9 cellular contexts compared by ENCODE assay signal in the genomic region with DNA sequence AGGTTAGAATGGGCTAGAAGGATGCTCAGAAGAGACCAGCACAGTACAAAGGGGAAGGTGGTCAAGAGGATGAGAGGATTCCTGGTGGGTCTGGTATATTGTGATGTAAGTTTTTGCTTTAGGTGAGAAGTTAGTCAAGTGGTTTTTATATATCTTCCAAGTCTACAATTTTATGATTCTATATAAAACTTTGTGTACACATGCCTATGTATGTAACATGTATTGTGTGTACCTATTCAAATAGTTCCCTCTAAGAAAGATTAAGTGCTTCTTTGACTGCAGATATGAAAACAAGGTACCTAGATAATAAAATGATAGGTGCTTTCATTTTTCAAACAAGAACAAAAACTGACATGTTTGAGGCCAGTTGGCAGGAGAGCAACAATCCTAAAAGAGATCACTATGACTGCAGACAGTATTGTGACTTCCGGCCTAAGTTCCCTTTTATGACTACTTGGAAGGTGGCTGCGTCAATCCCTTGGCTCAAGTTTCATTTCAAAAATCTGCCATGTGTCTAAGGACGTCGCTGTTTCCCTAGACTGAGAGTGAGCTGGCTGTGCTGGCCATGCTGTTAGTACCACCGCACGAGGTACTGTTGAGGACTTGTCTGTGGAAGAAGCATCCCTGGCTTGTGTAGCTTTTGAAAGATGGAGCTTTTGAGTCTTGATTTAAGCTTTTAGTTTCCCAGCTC.
A peak's percentile ranks its signal among the peaks of the same experiment; 100 is the strongest.
DNase-seq lines count a peak whose midpoint lies in the region; ATAC-seq and TF ChIP-seq lines count a peak whose summit lies in the region.
"Had no signal": no experiment of that assay in that cellular context is flagged by ENCODE, and none has a peak within 500 bp of the region (broad histone marks: within the 10 kb centered on the region; RNA-seq: fewer than 3 reads in every experiment).

No MANE protein-coding gene starts in this region.

- peaks cover 0 to 2% of the 10 kb centered on the region in 2 donors for H3K27me3 Mint-ChIP-seq in CD4-positive, alpha-beta memory T cell

- H3K36me3 ChIP-seq in mucosa of descending colon (ENCODE audit: low read depth) = no peaks in the 10 kb centered on the region
- no peaks in the 10 kb centered on the region for H3K36me3 ChIP-seq in CD4-positive, alpha-beta memory T cell (ENCODE audit: insufficient read depth, low read length)

- H3K27me3 ChIP-seq in CD4-positive, alpha-beta memory T cell (ENCODE audit: insufficient read depth, low read length) = no peaks in the 10 kb centered on the region

- POLR2A ChIA-PET in CD4-positive, alpha-beta memory T cell (lab: Charles Lee; ENCODE audit: partially characterized antibody) = no interaction called here

- peaks cover 3% of the 10 kb centered on the region for H3K4me1 ChIP-seq in mucosa of descending colon (ENCODE audit: low read depth)
- H3K4me1 ChIP-seq in CD4-positive, alpha-beta memory T cell (ENCODE audit: insufficient read depth, low read length) = no peaks in the 10 kb centered on the region

- no peak overlapping the region for H3K27ac Mint-ChIP-seq in CD4-positive, alpha-beta memory T cell

- H3K9me3 Mint-ChIP-seq in CD4-positive, alpha-beta memory T cell = no peaks in the 10 kb centered on the region

- H3K4me1 Mint-ChIP-seq in CD4-positive, alpha-beta memory T cell = peaks cover 0 to 3% (median 0%) of the 10 kb centered on the region in 4 donors

- peak overlapping the region in 2 of 8 donors; percentile 11 to 39 for H3K4me3 Mint-ChIP-seq in CD4-positive, alpha-beta memory T cell

- ATAC-seq in HG03060 (IDR thresholded peaks at IDR 0.05; ENCODE audit: low read depth, unreplicated experiment) (peak; percentile 82), mucosa of descending colon (peak; percentile 96)
- ATAC-seq: A549 had no signal

- no peak overlapping the region for H3K4me3 ChIP-seq in mucosa of descending colon
- H3K4me3 ChIP-seq in CD4-positive, alpha-beta memory T cell (ENCODE audit: low read length in 2 of 2) = no peak overlapping the region
- H3K4me3 ChIP-seq: A549 had no signal

- CTCF ChIA-PET in CD4-positive, alpha-beta memory T cell (lab: Charles Lee; ENCODE audit: partially characterized antibody) = interaction anchor here (0.6 kb wide), 1 partner anchor 9 kb away, joined by 4 read pairs; no protein-coding TSS in a partner anchor

- DNase-seq in NCI-H748 (lab: John Stamatoyannopoulos, UW; ENCODE audit: unreplicated experiment) = peak; percentile 9
- DNase-seq in NCI-H748 treated with DMSO at 0.1 percent for 48 hours (lab: John Stamatoyannopoulos, UW) = no peak
- DNase-seq in UCSD-AML1 (lab: John Stamatoyannopoulos, UW; ENCODE audit: unreplicated experiment) = peak; percentile 47
- DNase-seq in mucosa of descending colon = peak in 2 of 3 donors; percentile 33 to 58
- DNase-seq in hepatic stellate cell (ENCODE audit: low spot score) = no peak
- no peak for DNase-seq in central memory CD4-positive, alpha-beta T cell
- DNase-seq in CD4-positive, alpha-beta memory T cell = no peak

- no peaks in the 10 kb centered on the region for H3K9me3 ChIP-seq in mucosa of descending colon
- no peaks in the 10 kb centered on the region for H3K9me3 ChIP-seq in CD4-positive, alpha-beta memory T cell (ENCODE audit: control insufficient read depth in 1 of 2, low read length in 2 of 2)
- H3K9me3 ChIP-seq: A549 had no signal

- H3K27ac ChIP-seq in CD4-positive, alpha-beta memory T cell (ENCODE audit: low read depth, low read length) = no peak overlapping the region
- H3K27ac ChIP-seq: A549 had no signal

- H3K36me3 Mint-ChIP-seq in CD4-positive, alpha-beta memory T cell = no peaks in the 10 kb centered on the region

- TF ChIP-seq CTCF in mucosa of descending colon (IDR thresholded peaks at IDR 0.05) = no peak

- intact Hi-C loops in mucosa of descending colon (cut with DNase I, micrococcal nuclease) = no loop called here
- intact Hi-C loops in CD4-positive, alpha-beta memory T cell (cut with micrococcal nuclease) = no loop called here

Comparison
In these comparisons a context has a peak if more than half of its experiments do, and no peak if none do; other contexts are left out.
1. DNase-seq: peak in NCI-H748 (single experiment), UCSD-AML1 (single experiment) and mucosa of descending colon (2 of 3); none in NCI-H748 treated with DMSO at 0.1 percent for 48 hours (single experiment), hepatic stellate cell (single experiment), central memory CD4-positive, alpha-beta T cell (single experiment) and CD4-positive, alpha-beta memory T cell (0 of 5).